In the genomic region with DNA sequence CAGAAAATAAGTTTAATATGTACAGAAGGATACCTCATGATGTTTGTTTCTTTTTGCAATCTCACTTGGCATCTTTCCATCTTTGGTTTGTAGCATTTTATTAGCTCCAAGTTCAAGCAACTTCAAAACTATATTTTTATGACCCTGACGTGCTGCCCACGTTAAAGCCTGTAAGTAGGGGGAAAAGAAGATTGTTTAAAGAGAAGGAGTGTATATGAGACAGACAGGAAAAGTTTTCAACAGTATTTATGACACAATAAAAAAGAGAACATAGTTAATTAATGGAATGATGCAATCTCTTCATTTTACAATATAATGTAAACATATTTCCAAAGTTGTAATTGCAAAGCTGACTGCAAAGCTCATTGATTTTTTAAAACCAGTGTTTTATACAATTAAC, we compare ENCODE assay signal across 23 cellular contexts. TPM values are rescaled to one million over a fixed set of nuclear protein-coding genes. Genes with fewer than 3 reads are reported as not detected.
A peak's percentile ranks its signal among the peaks of the same experiment; 100 is the strongest.
DNase-seq lines count a peak whose midpoint lies in the region; ATAC-seq, FAIRE-seq and TF ChIP-seq lines count a peak whose summit lies in the region.
"Had no signal": no experiment of that assay in that cellular context is flagged by ENCODE, and none has a peak within 500 bp of the region (broad histone marks: within the 10 kb centered on the region; RNA-seq: fewer than 3 reads in every experiment).

No MANE protein-coding gene starts in this region.

- H3K4me2 ChIP-seq in K562 (ENCODE audit: insufficient read depth, low read length) (no peak overlapping the region), smooth muscle cell (peak overlapping the region; percentile 42)

- H4K20me1 ChIP-seq in K562 (replicated peaks; ENCODE audit: control insufficient read depth, insufficient read depth, low read length): no peaks in the 10 kb centered on the region
- H4K20me1 ChIP-seq in smooth muscle cell (ENCODE audit: low read depth): no peaks in the 10 kb centered on the region

- no peaks in the 10 kb centered on the region for H3K9me3 ChIP-seq in K562 (replicated peaks; ENCODE audit: control insufficient read depth, insufficient read depth, low read depth, low read length)
- peaks cover 15% of the 10 kb centered on the region for H3K9me3 ChIP-seq in smooth muscle cell (replicated peaks; ENCODE audit: low read depth)
- H3K9me3 ChIP-seq in colonic mucosa: no peaks in the 10 kb centered on the region

- H3F3A ChIP-seq in smooth muscle cell (ENCODE audit: low read depth): no peaks in the 10 kb centered on the region

- H3K36me3 ChIP-seq in K562 (ENCODE audit: control insufficient read depth, insufficient read depth, low read length) (no peaks in the 10 kb centered on the region), smooth muscle cell (ENCODE audit: low read depth) (peaks cover 13% of the 10 kb centered on the region), colonic mucosa (no peaks in the 10 kb centered on the region)

- no peaks in the 10 kb centered on the region for H3K27me3 Mint-ChIP-seq in activated CD4-positive, alpha-beta T cell treated with anti-CD3 and anti-CD28 coated beads, Interleukin-2, amount 10 ng/mL, durations not matched to agents 7 days and 5 days
- H3K27me3 Mint-ChIP-seq: IgD-negative memory B cell had no signal

- no TSS peak for BruUV-seq in K562 (replicated peaks; lab: Mats Ljungman, UMichigan)

- peaks cover 4% of the 10 kb centered on the region for H3K9me3 Mint-ChIP-seq in activated CD4-positive, alpha-beta T cell treated with anti-CD3 and anti-CD28 coated beads, Interleukin-2, amount 10 ng/mL, durations not matched to agents 7 days and 5 days

- intact Hi-C loops in K562 (cut with micrococcal nuclease) (loop anchor here (2.0 to 5.0 kb wide), 3 partner anchors 172 to 454 kb away; no protein-coding TSS in a partner anchor), colonic mucosa (cut with DNase I) (loop anchor here (5.0 kb wide), 1 partner anchor 167 kb away; no protein-coding TSS in a partner anchor)

- H3K4me3 Mint-ChIP-seq in activated CD4-positive, alpha-beta T cell treated with anti-CD3 and anti-CD28 coated beads, Interleukin-2, amount 10 ng/mL, durations not matched to agents 7 days and 5 days: no peak overlapping the region
- H3K4me3 Mint-ChIP-seq: IgD-negative memory B cell had no signal

- H3K4me3 ChIP-seq in K562: no peak overlapping the region
- H3K4me3 ChIP-seq in smooth muscle cell: no peak overlapping the region
- no peak overlapping the region for H3K4me3 ChIP-seq in colonic mucosa

- H3K27me3 ChIP-seq in K562 (ENCODE audit: control insufficient read depth in 2 of 2, insufficient read depth in 2 of 2, low read length in 2 of 2): no peaks in the 10 kb centered on the region
- H3K27me3 ChIP-seq in smooth muscle cell (ENCODE audit: low read depth): no peaks in the 10 kb centered on the region
- no peaks in the 10 kb centered on the region for H3K27me3 ChIP-seq in colonic mucosa

- in situ Hi-C loops in K562 (cut with MboI): no loop called here

- H3K9ac ChIP-seq in K562 (ENCODE audit: insufficient read depth in 1 of 2, low read depth in 2 of 2, low read length in 2 of 2) (no peak overlapping the region), smooth muscle cell (ENCODE audit: low read depth) (no peak overlapping the region), colonic mucosa (ENCODE audit: low read depth in 2 of 2, low read length in 2 of 2) (no peak overlapping the region)

- H3K79me2 ChIP-seq in K562 (ENCODE audit: control insufficient read depth, insufficient read depth, low read length) (no peaks in the 10 kb centered on the region), smooth muscle cell (ENCODE audit: low read depth) (no peaks in the 10 kb centered on the region)

- H2AFZ ChIP-seq in K562 (ENCODE audit: low read depth, low read length) (no peak overlapping the region), smooth muscle cell (ENCODE audit: low read depth) (peak overlapping the region; percentile 81)

- no peak overlapping the region for H3K27ac Mint-ChIP-seq in activated CD4-positive, alpha-beta T cell treated with anti-CD3 and anti-CD28 coated beads, Interleukin-2, amount 10 ng/mL, durations not matched to agents 7 days and 5 days
- H3K27ac Mint-ChIP-seq: IgD-negative memory B cell had no signal

- WGBS in K562 (ENCODE audit: insufficient coverage, low coverage, missing lambda C conversion rate): 0% methylated on average over 2 of the region's 2 CpGs
- 18% methylated on average over 2 of the region's 2 CpGs for WGBS in smooth muscle cell (ENCODE audit: low lambda C conversion rate)

- TF ChIP-seq EP300 in K562 (IDR thresholded peaks at IDR 0.05; ENCODE audit: low read length): no peak

- POLR2A ChIA-PET in K562 (lab: Yijun Ruan, JAX): interaction anchor here (0.6 kb wide), 1 partner anchor 17 kb away, joined by 3 read pairs; no protein-coding TSS in a partner anchor
- POLR2A ChIA-PET in activated CD4-positive, alpha-beta T cell treated with anti-CD3 and anti-CD28 coated beads, Interleukin-2, amount 10 ng/mL, durations not matched to agents 7 days and 5 days (lab: Charles Lee): no interaction called here

- no peak overlapping the region for H3K27ac ChIP-seq in K562 (ENCODE audit: extremely low read depth, low read depth, low read length)
- peak overlapping the region; percentile 18 for H3K27ac ChIP-seq in smooth muscle cell (ENCODE audit: low read depth)
- H3K27ac ChIP-seq in colonic mucosa: no peak overlapping the region

- TF ChIP-seq POLR2A in K562 (conservative IDR thresholded peaks at IDR 0.05): no peak

- ATAC-seq in K562 (no peak), GM21360 (IDR thresholded peaks at IDR 0.05; ENCODE audit: unreplicated experiment) (no peak)

- no peaks in the 10 kb centered on the region for H3K4me1 Mint-ChIP-seq in activated CD4-positive, alpha-beta T cell treated with anti-CD3 and anti-CD28 coated beads, Interleukin-2, amount 10 ng/mL, durations not matched to agents 7 days and 5 days
- H3K4me1 Mint-ChIP-seq: IgD-negative memory B cell had no signal

- TF ChIP-seq RAD21 in K562 (CRISPR knock-in tag; conservative IDR thresholded peaks at IDR 0.05 in 1 of 2, IDR thresholded peaks at IDR 0.05 in 1 of 2): no peak

- TF ChIP-seq CTCF in K562 (IDR thresholded peaks at IDR 0.05 in 2 of 3, conservative IDR thresholded peaks at IDR 0.05 in 1 of 3; ENCODE audit: insufficient read depth in 2 of 3, low read depth in 1 of 3, low read length in 3 of 3): no peak
- no peak for TF ChIP-seq CTCF in smooth muscle cell (IDR thresholded peaks at IDR 0.05; ENCODE audit: borderline replicate concordance, insufficient read depth, poor library complexity, severe bottlenecking)
- TF ChIP-seq CTCF in colonic mucosa (IDR thresholded peaks at IDR 0.05): no peak

- H3K4me1 ChIP-seq in K562 (replicated peaks in 1 of 2; ENCODE audit: control insufficient read depth in 2 of 2, insufficient read depth in 2 of 2, low read length in 2 of 2) (no peaks in the 10 kb centered on the region), smooth muscle cell (ENCODE audit: low read depth) (peaks cover 12% of the 10 kb centered on the region), colonic mucosa (no peaks in the 10 kb centered on the region)

- H3K9me1 ChIP-seq in K562 (ENCODE audit: control insufficient read depth, insufficient read depth, low read length): no peaks in the 10 kb centered on the region

- H3K36me3 Mint-ChIP-seq in activated CD4-positive, alpha-beta T cell treated with anti-CD3 and anti-CD28 coated beads, Interleukin-2, amount 10 ng/mL, durations not matched to agents 7 days and 5 days (ENCODE audit: low read depth): no peaks in the 10 kb centered on the region
- H3K36me3 Mint-ChIP-seq: IgD-negative memory B cell had no signal

- CTCF ChIA-PET in K562 (lab: Yijun Ruan, JAX; ENCODE audit: low intra/inter-chr PET ratio): interaction anchor here (0.6 to 0.7 kb wide), 3 partner anchors 796 to 1775 kb away, joined by 3 read pairs; no protein-coding TSS in a partner anchor
- CTCF ChIA-PET in activated CD4-positive, alpha-beta T cell treated with anti-CD3 and anti-CD28 coated beads, Interleukin-2, amount 10 ng/mL, durations not matched to agents 7 days and 5 days (lab: Charles Lee): no interaction called here

- DNase-seq in NCI-H1105 treated with DMSO at 0.1 percent for 48 hours (lab: John Stamatoyannopoulos, UW) (peak; percentile 44), NCI-H1105 (lab: John Stamatoyannopoulos, UW) (no peak), LoVo (ENCODE audit: low spot score) (peak; percentile 81), K562 (ENCODE audit: extremely low read depth in 1 of 4, low spot score in 3 of 4) (no peak), smooth muscle cell (lab: John Stamatoyannopoulos, UW; ENCODE audit: unreplicated experiment) (no peak), colonic mucosa (no peak)
- no peak for DNase-seq in activated CD4-positive, alpha-beta T cell treated with anti-CD3 and anti-CD28 coated beads, Interleukin-2, amount 10 ng/mL, durations not matched to agents 7 days and 5 days
- DNase-seq: 8988T; GF-D8; H7; NCI-H1092; NCI-H1694; NCI-H2107; NCI-H446; NCI-H69; NK-92 treated with Interleukin-12 subunit alpha and Interleukin-12 subunit beta, amount 100 ng/mL, for 24 hours; OCI-M1; RPMI8226; SIG-M5 had no signal

- no peak for FAIRE-seq in K562 (lab: Jason Lieb, UNC)

TF ChIP-seq in K562, 482 proteins besides CTCF, POLR2A, EP300 and RAD21 (continues in another document):
- TF ChIP-seq CEBPB (tag; IDR thresholded peaks at IDR 0.05) (peak; percentile 51), TGIF2 (CRISPR knock-in tag; IDR thresholded peaks at IDR 0.05) (no peak), CAMTA2 (CRISPR knock-in tag; conservative IDR thresholded peaks at IDR 0.05) (no peak)

RNA-seq across cellular contexts. Expression of a gene that starts 42.6 kb away (rescaled TPM):
- not detected in 2 replicates for total RNA-seq in K562 (2011; cell fraction: chromatin; rRNA removed; ENCODE audit: low replicate concordance)
- not detected in 2 replicates for total RNA-seq in K562 (2011; cell fraction: nucleolus; rRNA removed)
- total RNA-seq in K562 (2011; cell fraction: nucleoplasm; rRNA removed): not detected in 2 replicates
- total RNA-seq in K562 (2014; rRNA removed) (0.16 TPM in 1 of 2 replicates, not detected in the other), K562 (2014; rRNA removed; fragmentation: Illumina TruSeq; extraction: Trizol) (not detected in 2 replicates), K562 (2015; rRNA removed; fragmentation: Illumina TruSeq; extraction: Trizol) (not detected in 2 replicates), K562 (2021) (not detected in 2 replicates), smooth muscle cell (not detected in 2 replicates), colonic mucosa (not detected)
- polyA plus RNA-seq in K562 (2011; rRNA removed) (not detected in 2 replicates), K562 (2014; fragmentation: Illumina TruSeq; extraction: Trizol) (not detected in 2 replicates), K562 (2014; fragmentation: Nextera tagmentation; extraction: Ambion mirVana) (not detected), K562 (2014; rRNA removed) (not detected in 2 replicates), smooth muscle cell (not detected in 2 replicates)
- polyA plus RNA-seq in K562 (2011; cell fraction: cytosol; rRNA removed): not detected in 2 replicates
- polyA plus RNA-seq in K562 (2011; cell fraction: nucleus; rRNA removed): not detected in 2 replicates
- polyA plus RNA-seq in K562 (2012): 0.04 TPM in 1 of 2 replicates, not detected in the other
- not detected in 2 replicates for polyA minus RNA-seq in K562 (2011; rRNA and poly(A)+ RNA removed)
- polyA minus RNA-seq in K562 (2011; cell fraction: cytosol; rRNA and poly(A)+ RNA removed): not detected in 2 replicates
- polyA minus RNA-seq in K562 (2011; cell fraction: nucleus; rRNA and poly(A)+ RNA removed): not detected in 2 replicates
- not detected for total RNA-seq in activated CD4-positive, alpha-beta T cell treated with anti-CD3 and anti-CD28 coated beads, Interleukin-2, amount 10 ng/mL, durations not matched to agents 7 days and 5 days
- total RNA-seq: H7, HT1080 had no signal
- polyA plus RNA-seq: BJ, IgD-negative memory B cell had no signal

Comparison
In these comparisons a context has a peak if more than half of its experiments do, and no peak if none do; other contexts are left out.
1. DNase-seq: peak in NCI-H1105 treated with DMSO at 0.1 percent for 48 hours (single experiment) and LoVo (single experiment); none in NCI-H1105 (single experiment), K562 (0 of 4), smooth muscle cell (single experiment), activated CD4-positive, alpha-beta T cell treated with anti-CD3 and anti-CD28 coated beads, Interleukin-2, amount 10 ng/mL, durations not matched to agents 7 days and 5 days (single experiment) and colonic mucosa (single experiment).